Comparison of ENCODE assay signal across 16 cellular contexts in the genomic region with DNA sequence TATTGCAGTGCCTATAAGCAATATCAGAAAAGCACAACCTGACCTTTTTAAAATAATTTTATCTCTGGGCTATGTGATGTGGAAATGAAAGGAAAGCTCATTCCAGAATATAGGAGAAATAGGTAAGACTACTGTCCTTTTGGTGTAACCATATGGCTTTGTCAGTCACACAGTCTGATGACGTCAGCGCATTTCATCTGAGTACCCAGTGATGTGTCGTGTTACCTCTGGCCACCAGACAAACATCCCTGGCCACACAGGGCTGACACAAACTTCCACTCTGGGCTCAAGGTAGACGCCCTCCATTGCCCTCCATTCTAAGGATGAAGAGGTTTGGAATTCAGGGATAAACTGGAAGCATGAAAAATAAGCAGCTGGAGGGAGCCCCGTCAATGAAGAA.
DNase-seq lines count a peak whose midpoint lies in the region; ATAC-seq and TF ChIP-seq lines count a peak whose summit lies in the region.
"Had no signal": no experiment of that assay in that cellular context is flagged by ENCODE, and none has a peak within 500 bp of the region (broad histone marks: within the 10 kb centered on the region; RNA-seq: fewer than 3 reads in every experiment).

No MANE protein-coding gene starts in this region.

- peak; percentile 16 for DNase-seq in activated CD4-positive, alpha-beta T cell treated with anti-CD3 and anti-CD28 coated beads, Interleukin-2, amount 10 ng/mL, durations not matched to agents 24 days and 14 days
- no peak for DNase-seq in activated CD4-positive, alpha-beta T cell treated with anti-CD3 and anti-CD28 coated beads for 4 hours
- DNase-seq in Karpas-422 (no peak), esophagus muscularis mucosa (ENCODE audit: extremely low spot score) (peak; percentile 39), osteoblast (ENCODE audit: insufficient read length, low spot score, missing footprints) (peak; percentile 32), GDM1 (lab: John Stamatoyannopoulos, UW) (no peak)
- DNase-seq: BE2C, Calu3, DMS 273 treated with DMSO at 0.1 percent for 48 hours, DMS79 treated with DMSO at 0.1 percent for 48 hours, EL, GOT3, H9 had no signal

- H3K36me3 ChIP-seq in Karpas-422 (ENCODE audit: insufficient read depth, low read length) (no peaks in the 10 kb centered on the region), esophagus muscularis mucosa (no peaks in the 10 kb centered on the region), osteoblast (ENCODE audit: insufficient read depth, low read length) (no peaks in the 10 kb centered on the region)
- H3K36me3 ChIP-seq: BE2C had no signal

- 92% methylated on average over 5 of the region's 5 CpGs for WGBS in esophagus muscularis mucosa

- peak overlapping the region; percentile 18 for H3K4me2 ChIP-seq in Karpas-422 (ENCODE audit: low read depth, low read length, poor library complexity, severe bottlenecking)
- no peak overlapping the region for H3K4me2 ChIP-seq in osteoblast (ENCODE audit: insufficient read depth, low read length)

- H4K20me1 ChIP-seq in Karpas-422 (ENCODE audit: insufficient read depth, low read depth, low read length) (no peaks in the 10 kb centered on the region), osteoblast (ENCODE audit: insufficient read depth, low read length) (no peaks in the 10 kb centered on the region)

- TF ChIP-seq POLR2A in esophagus muscularis mucosa (IDR thresholded peaks at IDR 0.05; ENCODE audit: low read depth): no peak

- no peak for TF ChIP-seq EP300 in esophagus muscularis mucosa (IDR thresholded peaks at IDR 0.05)

- ATAC-seq in HG02759 (IDR thresholded peaks at IDR 0.05; ENCODE audit: unreplicated experiment): no peak
- ATAC-seq in GM18858 (IDR thresholded peaks at IDR 0.05; ENCODE audit: unreplicated experiment): no peak

- H3K4me1 ChIP-seq in Karpas-422 (ENCODE audit: low read length) (peaks cover 65% of the 10 kb centered on the region), esophagus muscularis mucosa (no peaks in the 10 kb centered on the region), osteoblast (ENCODE audit: insufficient read depth, low read length) (no peaks in the 10 kb centered on the region)
- H3K4me1 ChIP-seq: BE2C had no signal

- no peak overlapping the region for H2AFZ ChIP-seq in Karpas-422 (ENCODE audit: low read length)
- no peak overlapping the region for H2AFZ ChIP-seq in osteoblast (ENCODE audit: low read length)

- intact Hi-C loops in activated CD4-positive, alpha-beta T cell treated with anti-CD3 and anti-CD28 coated beads, Interleukin-2, amount 10 ng/mL, durations not matched to agents 24 days and 14 days (cut with micrococcal nuclease): no loop called here
- intact Hi-C loops in esophagus muscularis mucosa (cut with DNase I): no loop called here

- H3K36me3 Mint-ChIP-seq in activated CD4-positive, alpha-beta T cell treated with anti-CD3 and anti-CD28 coated beads, Interleukin-2, amount 10 ng/mL, durations not matched to agents 24 days and 14 days (ENCODE audit: low read depth): no peaks in the 10 kb centered on the region
- H3K36me3 Mint-ChIP-seq: CD14-positive monocyte had no signal

- H3K9me2 ChIP-seq in Karpas-422 (replicated peaks; ENCODE audit: insufficient read depth, low read length): no peaks in the 10 kb centered on the region

- H3K4me1 Mint-ChIP-seq in activated CD4-positive, alpha-beta T cell treated with anti-CD3 and anti-CD28 coated beads, Interleukin-2, amount 10 ng/mL, durations not matched to agents 24 days and 14 days: no peaks in the 10 kb centered on the region
- H3K4me1 Mint-ChIP-seq: CD14-positive monocyte, H9 had no signal

- no peaks in the 10 kb centered on the region for H3K9me3 ChIP-seq in Karpas-422 (ENCODE audit: low read length)
- no peaks in the 10 kb centered on the region for H3K9me3 ChIP-seq in esophagus muscularis mucosa
- H3K9me3 ChIP-seq in osteoblast (ENCODE audit: low read depth, low read length): peaks cover 2% of the 10 kb centered on the region
- H3K9me3 ChIP-seq: BE2C had no signal

- H3K4me3 ChIP-seq in Karpas-422 (ENCODE audit: low read length) (no peak overlapping the region), esophagus muscularis mucosa (no peak overlapping the region), osteoblast (ENCODE audit: insufficient read depth, low read length) (no peak overlapping the region)

- TF ChIP-seq CTCF in esophagus muscularis mucosa (IDR thresholded peaks at IDR 0.05) (no peak), osteoblast (IDR thresholded peaks at IDR 0.05; ENCODE audit: extremely low read depth, low read depth, low read length) (no peak)

- no peaks in the 10 kb centered on the region for H3K27me3 Mint-ChIP-seq in activated CD4-positive, alpha-beta T cell treated with anti-CD3 and anti-CD28 coated beads, Interleukin-2, amount 10 ng/mL, durations not matched to agents 24 days and 14 days

- H3K27ac ChIP-seq in Karpas-422 (ENCODE audit: low read length) (no peak overlapping the region), esophagus muscularis mucosa (replicated peaks in 1 of 4) (no peak overlapping the region), osteoblast (ENCODE audit: low read depth, low read length) (no peak overlapping the region)

- no peaks in the 10 kb centered on the region for H3K9me3 Mint-ChIP-seq in activated CD4-positive, alpha-beta T cell treated with anti-CD3 and anti-CD28 coated beads, Interleukin-2, amount 10 ng/mL, durations not matched to agents 24 days and 14 days
- H3K9me3 Mint-ChIP-seq: H9 had no signal

- H3K79me2 ChIP-seq in Karpas-422 (ENCODE audit: low read length) (no peaks in the 10 kb centered on the region), osteoblast (ENCODE audit: insufficient read depth, low read length) (no peaks in the 10 kb centered on the region)

- no peak overlapping the region for H3K27ac Mint-ChIP-seq in activated CD4-positive, alpha-beta T cell treated with anti-CD3 and anti-CD28 coated beads, Interleukin-2, amount 10 ng/mL, durations not matched to agents 24 days and 14 days
- H3K27ac Mint-ChIP-seq: CD14-positive monocyte, H9 had no signal

- H3K4me3 Mint-ChIP-seq in activated CD4-positive, alpha-beta T cell treated with anti-CD3 and anti-CD28 coated beads, Interleukin-2, amount 10 ng/mL, durations not matched to agents 24 days and 14 days: no peak overlapping the region
- H3K4me3 Mint-ChIP-seq: CD14-positive monocyte, H9 had no signal

- H3K27me3 ChIP-seq in Karpas-422 (ENCODE audit: low read length) (no peaks in the 10 kb centered on the region), esophagus muscularis mucosa (no peaks in the 10 kb centered on the region), osteoblast (ENCODE audit: insufficient read depth, low read length) (no peaks in the 10 kb centered on the region)
- H3K27me3 ChIP-seq: BE2C had no signal

- H3K9ac ChIP-seq in Karpas-422 (ENCODE audit: low read length): no peak overlapping the region

Comparison
In these comparisons a context has a peak if more than half of its experiments do, and no peak if none do; other contexts are left out.
1. DNase-seq: peak in activated CD4-positive, alpha-beta T cell treated with anti-CD3 and anti-CD28 coated beads, Interleukin-2, amount 10 ng/mL, durations not matched to agents 24 days and 14 days (single experiment), esophagus muscularis mucosa (single experiment) and osteoblast (single experiment); none in activated CD4-positive, alpha-beta T cell treated with anti-CD3 and anti-CD28 coated beads for 4 hours (0 of 2), Karpas-422 (single experiment) and GDM1 (single experiment).